ENCODE assay signal across 8 cellular contexts in the genomic region with DNA sequence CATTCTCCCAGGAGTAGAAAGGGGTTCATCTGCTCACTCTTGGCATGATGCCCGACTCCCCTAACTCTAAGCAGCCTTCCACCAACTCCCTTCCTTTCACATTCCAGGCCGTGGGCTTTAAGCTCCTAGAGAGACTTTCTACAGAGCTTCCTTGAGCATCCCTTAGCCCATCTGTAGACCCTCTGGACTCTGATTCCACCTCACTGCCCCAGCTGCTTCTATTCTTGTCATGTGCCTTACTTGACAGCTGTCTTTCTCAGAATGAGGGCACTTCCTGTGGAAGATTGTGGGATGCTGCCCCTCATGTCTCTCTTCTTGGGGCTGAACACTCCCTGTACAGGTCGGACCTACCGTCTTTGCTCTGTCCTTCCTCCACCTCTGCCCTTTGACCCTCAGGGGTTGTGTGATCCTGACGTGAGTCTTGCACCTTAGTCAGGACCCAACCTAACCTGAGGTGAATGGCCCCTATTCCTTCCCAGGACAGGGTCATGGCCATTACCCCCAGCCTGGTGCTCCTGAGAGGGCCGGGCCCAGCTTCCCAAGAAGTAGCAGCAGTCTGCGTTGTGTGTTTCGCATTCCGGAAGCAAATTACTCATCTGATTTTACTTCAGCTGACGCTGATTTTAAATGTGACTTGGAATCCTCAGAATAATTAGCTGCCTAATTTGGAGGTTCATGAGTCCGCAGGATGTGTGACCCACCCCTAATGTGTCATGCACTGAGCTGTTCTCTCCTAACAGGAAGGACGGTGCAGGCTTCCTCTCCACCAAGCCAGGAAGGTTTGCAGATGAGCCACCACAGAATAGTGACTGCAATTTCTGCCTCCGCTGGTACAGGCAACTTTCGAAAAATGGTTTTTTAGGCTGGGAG. TPM values are rescaled to one million over a fixed set of nuclear protein-coding genes. Genes with fewer than 3 reads are reported as not detected.
DNase-seq lines count a peak whose midpoint lies in the region.

No MANE protein-coding gene starts in this region.

- peaks cover 67% of the 10 kb centered on the region for H3K4me1 ChIP-seq in CD4-positive, alpha-beta memory T cell (ENCODE audit: insufficient read depth, low read length)

- no peaks in the 10 kb centered on the region for H3K36me3 ChIP-seq in CD4-positive, alpha-beta memory T cell (ENCODE audit: insufficient read depth, low read length)

- H3K36me3 Mint-ChIP-seq in CD4-positive, alpha-beta memory T cell = peaks cover 0 to 4% of the 10 kb centered on the region in 2 donors
- peaks cover 5% of the 10 kb centered on the region for H3K36me3 Mint-ChIP-seq in activated naive CD8-positive, alpha-beta T cell treated with anti-CD3 and anti-CD28 coated beads for 36 hours

- no peaks in the 10 kb centered on the region for H3K9me3 ChIP-seq in CD4-positive, alpha-beta memory T cell (ENCODE audit: control insufficient read depth in 1 of 2, low read length in 2 of 2)

- peak overlapping the region; percentile 66 to 97 (median 82) for H3K4me3 Mint-ChIP-seq in CD4-positive, alpha-beta memory T cell
- peak overlapping the region; percentile 69 for H3K4me3 Mint-ChIP-seq in activated naive CD8-positive, alpha-beta T cell treated with anti-CD3 and anti-CD28 coated beads for 36 hours

- CTCF ChIA-PET in CD4-positive, alpha-beta memory T cell (lab: Charles Lee; ENCODE audit: partially characterized antibody) = interaction anchor here (0.5 to 2.5 kb wide), 3 partner anchors 25 to 483 kb away, joined by 3 to 7 read pairs (median 4); no protein-coding TSS in a partner anchor

- H3K27ac ChIP-seq in CD4-positive, alpha-beta memory T cell (ENCODE audit: low read depth, low read length) = peak overlapping the region; percentile 43

- peaks cover 50 to 67% (median 57%) of the 10 kb centered on the region in 4 donors for H3K4me1 Mint-ChIP-seq in CD4-positive, alpha-beta memory T cell
- peaks cover 60% of the 10 kb centered on the region for H3K4me1 Mint-ChIP-seq in activated naive CD8-positive, alpha-beta T cell treated with anti-CD3 and anti-CD28 coated beads for 36 hours

- H3K9me3 Mint-ChIP-seq in CD4-positive, alpha-beta memory T cell = no peaks in the 10 kb centered on the region
- H3K9me3 Mint-ChIP-seq in activated naive CD8-positive, alpha-beta T cell treated with anti-CD3 and anti-CD28 coated beads for 36 hours = no peaks in the 10 kb centered on the region

- H3K27me3 ChIP-seq in CD4-positive, alpha-beta memory T cell (ENCODE audit: insufficient read depth, low read length) = no peaks in the 10 kb centered on the region

- no peaks in the 10 kb centered on the region for H3K27me3 Mint-ChIP-seq in CD4-positive, alpha-beta memory T cell
- no peaks in the 10 kb centered on the region for H3K27me3 Mint-ChIP-seq in activated naive CD8-positive, alpha-beta T cell treated with anti-CD3 and anti-CD28 coated beads for 36 hours

- H3K27ac Mint-ChIP-seq in CD4-positive, alpha-beta memory T cell = peak overlapping the region; percentile 91 to 97 (median 93)
- peak overlapping the region; percentile 85 for H3K27ac Mint-ChIP-seq in activated naive CD8-positive, alpha-beta T cell treated with anti-CD3 and anti-CD28 coated beads for 36 hours

- peak; percentile 48 to 87 (median 56) for DNase-seq in CD4-positive, alpha-beta memory T cell
- DNase-seq in RPMI7951 (ENCODE audit: low read depth) (peak; percentile 93), mesenteric fat pad (ENCODE audit: low spot score) (peak; percentile 74), GF-D8 (lab: John Stamatoyannopoulos, UW) (no peak), NCI-H1694 treated with DMSO at 0.1 percent for 48 hours (lab: John Stamatoyannopoulos, UW) (no peak), NCI-H1436 (lab: John Stamatoyannopoulos, UW) (no peak), DMS153 (lab: John Stamatoyannopoulos, UW) (no peak)
- peak; percentile 57 for DNase-seq in activated naive CD8-positive, alpha-beta T cell treated with anti-CD3 and anti-CD28 coated beads for 36 hours

- peak overlapping the region in 1 of 2 donors; percentile 23 for H3K4me3 ChIP-seq in CD4-positive, alpha-beta memory T cell (ENCODE audit: low read length in 2 of 2)

- intact Hi-C loops in CD4-positive, alpha-beta memory T cell (cut with micrococcal nuclease) = no loop called here

- POLR2A ChIA-PET in CD4-positive, alpha-beta memory T cell (lab: Charles Lee; ENCODE audit: partially characterized antibody) = interaction anchor here (0.6 to 3.6 kb wide), 6 partner anchors 9 to 70 kb away, joined by 3 to 13 read pairs (median 7); partner anchors contain the start of gene BIN2

RNA-seq across cellular contexts. Expression of gene GALNT6, which starts 2.7 kb away (rescaled TPM):
- 1 to 10 TPM; 1.7 to 4.9 TPM for total RNA-seq in CD4-positive, alpha-beta memory T cell
- polyA plus RNA-seq in CD4-positive, alpha-beta memory T cell = 1 to 10 TPM; 2.3 to 9.2 TPM
- total RNA-seq in RPMI7951 (2014; rRNA removed; shearing (Covaris generic)) = 18.5 and 31.3 TPM in 2 replicates
- 10 to 100 TPM; 19.0 to 19.9 TPM for total RNA-seq in activated naive CD8-positive, alpha-beta T cell treated with anti-CD3 and anti-CD28 coated beads for 36 hours
- total RNA-seq in mesenteric fat pad = 8.3 TPM

RNA-seq across cellular contexts. Expression of gene SLC4A8, which starts 30.7 kb away (rescaled TPM):
- under 1 TPM; 0.47 to 0.69 TPM for total RNA-seq in CD4-positive, alpha-beta memory T cell
- under 1 TPM; 0.14 to 0.77 TPM for polyA plus RNA-seq in CD4-positive, alpha-beta memory T cell
- 0.78 and 0.96 TPM in 2 replicates for total RNA-seq in RPMI7951 (2014; rRNA removed; shearing (Covaris generic))
- total RNA-seq in activated naive CD8-positive, alpha-beta T cell treated with anti-CD3 and anti-CD28 coated beads for 36 hours = 1 to 10 TPM; 1.3 to 2.1 TPM
- total RNA-seq in mesenteric fat pad = 0.90 TPM

RNA-seq across cellular contexts. Expression of gene CELA1, which starts 47.4 kb away (rescaled TPM):
- under 1 TPM; 0.36 to 0.73 TPM for total RNA-seq in CD4-positive, alpha-beta memory T cell
- 1 to 10 TPM; 1.6 to 3.7 TPM for polyA plus RNA-seq in CD4-positive, alpha-beta memory T cell
- total RNA-seq in RPMI7951 (2014; rRNA removed; shearing (Covaris generic)) = 0.10 TPM in 1 of 2 replicates, not detected in the other
- not detected for total RNA-seq in activated naive CD8-positive, alpha-beta T cell treated with anti-CD3 and anti-CD28 coated beads for 36 hours
- not detected for total RNA-seq in mesenteric fat pad

Comparison
In these comparisons a context has a peak if more than half of its experiments do, and no peak if none do; other contexts are left out.
1. DNase-seq: peak in CD4-positive, alpha-beta memory T cell (5 of 5), RPMI7951 (single experiment), activated naive CD8-positive, alpha-beta T cell treated with anti-CD3 and anti-CD28 coated beads for 36 hours (single experiment) and mesenteric fat pad (single experiment); none in GF-D8 (single experiment), NCI-H1694 treated with DMSO at 0.1 percent for 48 hours (single experiment), NCI-H1436 (single experiment) and DMS153 (single experiment).